ENCODE assay signal across 8 cellular contexts in genomic region chr13:110471833-110472162, GRCh38.
DNase-seq lines count a peak whose midpoint lies in the region; ATAC-seq and TF ChIP-seq lines count a peak whose summit lies in the region.

No MANE protein-coding gene starts in this region.

- H3K36me3 ChIP-seq in thyroid gland (peaks cover 56 to 58% of the 10 kb centered on the region in 2 donors), H7 (replicated peaks; ENCODE audit: control insufficient read depth, insufficient read depth, low read length) (peaks cover 23% of the 10 kb centered on the region), prostate gland (peaks cover 0 to 3% of the 10 kb centered on the region in 2 donors)

- H3K9me3 ChIP-seq in thyroid gland (no peaks in the 10 kb centered on the region), prostate gland (no peaks in the 10 kb centered on the region)

- H3K4me1 ChIP-seq in thyroid gland: no peaks in the 10 kb centered on the region
- no peaks in the 10 kb centered on the region for H3K4me1 ChIP-seq in prostate gland (replicated peaks)

- H3K27ac ChIP-seq in thyroid gland (peak overlapping the region in 1 of 3 donors; percentile 5), prostate gland (no peak overlapping the region)

- TF ChIP-seq CTCF in activated CD8-positive, alpha-beta T cell treated with anti-CD3 and anti-CD28 coated beads for 36 hours (IDR thresholded peaks at IDR 0.05): no peak
- TF ChIP-seq CTCF in thyroid gland (IDR thresholded peaks at IDR 0.05) (no peak), prostate gland (IDR thresholded peaks at IDR 0.05) (no peak)

- peak; percentile 89 for ATAC-seq in activated CD8-positive, alpha-beta T cell treated with anti-CD3 and anti-CD28 coated beads for 36 hours
- ATAC-seq in activated CD8-positive, alpha-beta T cell treated with anti-CD3 and anti-CD28 coated beads, Interleukin-2, amount 10 ng/mL, durations not matched to agents 7 days and 5 days: no peak
- ATAC-seq in HG02884 (IDR thresholded peaks at IDR 0.05; ENCODE audit: unreplicated experiment): peak; percentile 99

- no peak overlapping the region for H3K27ac Mint-ChIP-seq in activated CD8-positive, alpha-beta T cell treated with anti-CD3 and anti-CD28 coated beads for 36 hours
- no peak overlapping the region for H3K27ac Mint-ChIP-seq in activated CD8-positive, alpha-beta T cell treated with anti-CD3 and anti-CD28 coated beads, Interleukin-2, amount 10 ng/mL, durations not matched to agents 7 days and 5 days

- WGBS in thyroid gland, 2 donors: 64 to 76% methylated on average over 7 of the region's 7 CpGs
- WGBS in prostate gland: 63% methylated on average over 7 of the region's 7 CpGs

- no peak overlapping the region for H3K4me3 Mint-ChIP-seq in activated CD8-positive, alpha-beta T cell treated with anti-CD3 and anti-CD28 coated beads for 36 hours
- H3K4me3 Mint-ChIP-seq in activated CD8-positive, alpha-beta T cell treated with anti-CD3 and anti-CD28 coated beads, Interleukin-2, amount 10 ng/mL, durations not matched to agents 7 days and 5 days: no peak overlapping the region

- POLR2A ChIA-PET in activated CD8-positive, alpha-beta T cell treated with anti-CD3 and anti-CD28 coated beads for 36 hours (lab: Charles Lee): no interaction called here
- POLR2A ChIA-PET in activated CD8-positive, alpha-beta T cell treated with anti-CD3 and anti-CD28 coated beads, Interleukin-2, amount 10 ng/mL, durations not matched to agents 7 days and 5 days (lab: Charles Lee): no interaction called here

- H3K27me3 Mint-ChIP-seq in activated CD8-positive, alpha-beta T cell treated with anti-CD3 and anti-CD28 coated beads for 36 hours: peaks cover 12% of the 10 kb centered on the region
- H3K27me3 Mint-ChIP-seq in activated CD8-positive, alpha-beta T cell treated with anti-CD3 and anti-CD28 coated beads, Interleukin-2, amount 10 ng/mL, durations not matched to agents 7 days and 5 days (ENCODE audit: low read depth): peaks cover 3% of the 10 kb centered on the region

- no peaks in the 10 kb centered on the region for H3K27me3 ChIP-seq in thyroid gland
- H3K27me3 ChIP-seq in H7 (ENCODE audit: control insufficient read depth, insufficient read depth, low read length): no peaks in the 10 kb centered on the region
- H3K27me3 ChIP-seq in prostate gland (replicated peaks; ENCODE audit: insufficient read depth): no peaks in the 10 kb centered on the region

- H3K4me3 ChIP-seq in thyroid gland (replicated peaks in 1 of 3): no peak overlapping the region
- no peak overlapping the region for H3K4me3 ChIP-seq in H7 (ENCODE audit: insufficient read depth, low read depth, low read length)
- H3K4me3 ChIP-seq in prostate gland: no peak overlapping the region

- no peaks in the 10 kb centered on the region for H3K36me3 Mint-ChIP-seq in activated CD8-positive, alpha-beta T cell treated with anti-CD3 and anti-CD28 coated beads for 36 hours (ENCODE audit: low read depth)
- H3K36me3 Mint-ChIP-seq in activated CD8-positive, alpha-beta T cell treated with anti-CD3 and anti-CD28 coated beads, Interleukin-2, amount 10 ng/mL, durations not matched to agents 7 days and 5 days (ENCODE audit: low read depth): no peaks in the 10 kb centered on the region

- TF ChIP-seq POLR2A in thyroid gland (IDR thresholded peaks at IDR 0.05) (no peak), prostate gland (IDR thresholded peaks at IDR 0.05) (no peak)

- intact Hi-C loops in activated CD8-positive, alpha-beta T cell treated with anti-CD3 and anti-CD28 coated beads for 36 hours (cut with micrococcal nuclease): no loop called here
- intact Hi-C loops in cardiac septum (cut with DNase I) (no loop called here), thyroid gland (cut with DNase I) (no loop called here), prostate gland (cut with DNase I) (no loop called here)

- H3K4me1 Mint-ChIP-seq in activated CD8-positive, alpha-beta T cell treated with anti-CD3 and anti-CD28 coated beads for 36 hours (ENCODE audit: low read depth): peaks cover 3% of the 10 kb centered on the region
- H3K4me1 Mint-ChIP-seq in activated CD8-positive, alpha-beta T cell treated with anti-CD3 and anti-CD28 coated beads, Interleukin-2, amount 10 ng/mL, durations not matched to agents 7 days and 5 days (ENCODE audit: low read depth): peaks cover 2% of the 10 kb centered on the region

- no peaks in the 10 kb centered on the region for H3K9me3 Mint-ChIP-seq in activated CD8-positive, alpha-beta T cell treated with anti-CD3 and anti-CD28 coated beads for 36 hours
- no peaks in the 10 kb centered on the region for H3K9me3 Mint-ChIP-seq in activated CD8-positive, alpha-beta T cell treated with anti-CD3 and anti-CD28 coated beads, Interleukin-2, amount 10 ng/mL, durations not matched to agents 7 days and 5 days (ENCODE audit: insufficient read depth)

- DNase-seq in activated CD8-positive, alpha-beta T cell treated with anti-CD3 and anti-CD28 coated beads for 36 hours: peak; percentile 65
- DNase-seq in activated CD8-positive, alpha-beta T cell treated with anti-CD3 and anti-CD28 coated beads, Interleukin-2, amount 10 ng/mL, durations not matched to agents 7 days and 5 days: no peak
- DNase-seq in OCI-M1 (lab: John Stamatoyannopoulos, UW): peak; percentile 72
- DNase-seq in cardiac septum (ENCODE audit: low spot score): peak; percentile 83
- peak; percentile 12 to 20 for DNase-seq in thyroid gland
- no peak for DNase-seq in H7
- no peak for DNase-seq in prostate gland (ENCODE audit: low spot score)

- CTCF ChIA-PET in activated CD8-positive, alpha-beta T cell treated with anti-CD3 and anti-CD28 coated beads for 36 hours (lab: Charles Lee): no interaction called here
- CTCF ChIA-PET in activated CD8-positive, alpha-beta T cell treated with anti-CD3 and anti-CD28 coated beads, Interleukin-2, amount 10 ng/mL, durations not matched to agents 7 days and 5 days (lab: Charles Lee): no interaction called here

Comparison
In these comparisons a context has a peak if more than half of its experiments do, and no peak if none do; other contexts are left out.
1. DNase-seq: peak in activated CD8-positive, alpha-beta T cell treated with anti-CD3 and anti-CD28 coated beads for 36 hours (single experiment), OCI-M1 (single experiment), cardiac septum (single experiment) and thyroid gland (2 of 2); none in activated CD8-positive, alpha-beta T cell treated with anti-CD3 and anti-CD28 coated beads, Interleukin-2, amount 10 ng/mL, durations not matched to agents 7 days and 5 days (single experiment), H7 (single experiment) and prostate gland (single experiment).